Comparison of ENCODE assay signal across 19 cellular contexts in the genomic region with DNA sequence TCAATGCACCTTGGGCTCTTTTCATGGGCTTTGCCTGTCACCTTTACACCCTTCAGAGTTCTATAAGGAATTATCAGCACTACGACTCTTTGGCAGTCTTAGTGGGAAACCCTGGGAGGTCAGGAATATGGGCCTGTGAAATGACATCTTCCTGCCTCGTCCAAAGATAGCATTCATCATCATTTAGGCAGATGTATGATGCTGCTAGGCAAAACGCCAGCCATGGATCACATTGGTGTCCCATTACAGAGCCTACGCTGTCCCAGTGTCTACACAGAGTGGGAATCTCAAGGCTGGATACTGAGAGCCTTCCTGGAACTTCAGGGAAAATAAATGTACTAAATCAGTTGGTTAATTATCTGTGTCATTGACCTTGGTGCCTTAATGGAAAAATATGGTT.
"Had no signal": no experiment of that assay in that cellular context is flagged by ENCODE, and none has a peak within 500 bp of the region (broad histone marks: within the 10 kb centered on the region; RNA-seq: fewer than 3 reads in every experiment).

No MANE protein-coding gene starts in this region.

- H3K36me3 Mint-ChIP-seq: mesothelial cell of epicardium had no signal

- H3K4me1 Mint-ChIP-seq: mesothelial cell of epicardium; stimulated activated naive CD8-positive, alpha-beta T cell treated with anti-CD3 and anti-CD28 coated beads, Interleukin-15, amount 100 ng/mL, for 72 hours had no signal

- H3K9me3 ChIP-seq: breast epithelium, prostate gland had no signal

- H3K27ac Mint-ChIP-seq: activated T-cell treated with anti-CD3 and anti-CD28 coated beads, Interleukin-2, amount 50 U/mL, for 72 hours; mesothelial cell of epicardium; stimulated activated naive CD8-positive, alpha-beta T cell treated with anti-CD3 and anti-CD28 coated beads, Interleukin-15, amount 100 ng/mL, for 72 hours had no signal

- H3K36me3 ChIP-seq: breast epithelium, prostate gland, WERI-Rb-1 had no signal

- ATAC-seq: activated T-cell treated with anti-CD3 and anti-CD28 coated beads, Interleukin-2, amount 50 U/mL, for 72 hours; stimulated activated naive CD8-positive, alpha-beta T cell treated with anti-CD3 and anti-CD28 coated beads, Interleukin-15, amount 100 ng/mL, for 72 hours had no signal

- H3K9me3 Mint-ChIP-seq: activated T-cell treated with anti-CD3 and anti-CD28 coated beads, Interleukin-2, amount 50 U/mL, for 72 hours; stimulated activated naive CD8-positive, alpha-beta T cell treated with anti-CD3 and anti-CD28 coated beads, Interleukin-15, amount 100 ng/mL, for 72 hours had no signal

- DNase-seq: activated CD4-positive, alpha-beta T cell treated with anti-CD3 and anti-CD28 coated beads for 1 hour; activated CD8-positive, alpha-beta memory T cell treated with anti-CD3 and anti-CD28 coated beads for 24 hours; activated effector memory CD4-positive, alpha-beta T cell treated with anti-CD3 and anti-CD28 coated beads, Interleukin-2, amount 50 U/mL, for 16 hours; activated naive CD4-positive, alpha-beta T cell treated with anti-CD3 and anti-CD28 coated beads, Interleukin-2, amount 50 U/mL, for 16 hours; activated T-cell treated with anti-CD3 and anti-CD28 coated beads, Interleukin-2, amount 50 U/mL, for 72 hours; aorta; cerebellar nuclear complex; cortex of kidney; hippocampal formation; islet precursor cell; right cardiac atrium; small intestine; stimulated activated CD4-positive, alpha-beta T cell treated with anti-CD3 and anti-CD28 coated beads, Interleukin-4, amount 100 ng/mL, for 1 hour; stimulated activated naive CD8-positive, alpha-beta T cell treated with anti-CD3 and anti-CD28 coated beads, Interleukin-15, amount 100 ng/mL, for 72 hours; trophoblast cell; WERI-Rb-1 had no signal

- H3K27ac ChIP-seq: breast epithelium, prostate gland, WERI-Rb-1 had no signal

- H3K27me3 Mint-ChIP-seq: stimulated activated naive CD8-positive, alpha-beta T cell treated with anti-CD3 and anti-CD28 coated beads, Interleukin-15, amount 100 ng/mL, for 72 hours had no signal

- H3K4me3 ChIP-seq: breast epithelium, prostate gland had no signal

- H3K4me1 ChIP-seq: breast epithelium, prostate gland had no signal

- H3K27me3 ChIP-seq: breast epithelium had no signal

- H3K4me3 Mint-ChIP-seq: activated T-cell treated with anti-CD3 and anti-CD28 coated beads, Interleukin-2, amount 50 U/mL, for 72 hours; mesothelial cell of epicardium; stimulated activated naive CD8-positive, alpha-beta T cell treated with anti-CD3 and anti-CD28 coated beads, Interleukin-15, amount 100 ng/mL, for 72 hours had no signal
